In the genomic region with DNA sequence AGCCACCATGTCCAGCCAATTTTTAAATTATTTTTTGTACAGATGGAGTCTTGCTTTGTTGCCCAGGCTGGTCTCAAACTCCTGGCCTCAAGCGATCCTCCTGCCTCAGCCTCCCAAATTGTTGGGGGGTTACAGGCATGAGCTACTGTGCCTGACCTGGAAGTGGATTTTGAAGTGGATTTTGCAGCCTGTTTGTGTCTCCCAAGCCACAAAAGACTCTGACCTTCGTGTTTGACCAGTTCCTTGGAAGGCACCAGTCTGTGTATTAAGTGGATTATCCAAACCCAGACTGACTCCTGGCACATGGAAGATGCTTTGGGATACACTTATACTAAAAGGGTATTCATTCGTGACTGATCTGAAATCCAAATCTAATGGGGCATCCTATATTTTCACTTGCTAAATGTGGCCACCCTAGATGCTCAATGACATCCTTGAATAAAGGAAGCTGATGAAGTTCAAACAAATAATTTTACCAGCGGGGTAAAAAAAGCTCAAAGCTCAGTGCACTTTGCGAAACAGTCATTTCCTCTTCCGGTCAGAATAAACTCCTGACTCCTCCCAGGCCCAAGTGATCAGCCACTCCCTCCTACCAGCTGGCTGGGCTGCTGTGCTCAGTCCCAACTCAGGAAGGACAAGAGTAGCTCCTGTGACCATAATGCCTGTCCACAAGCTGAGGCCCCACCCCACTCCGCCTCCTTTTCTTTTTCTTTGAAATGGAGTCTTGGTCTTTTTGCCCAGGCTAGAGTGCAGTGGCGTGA, we compare ENCODE assay signal across 1 cellular context.
TF ChIP-seq lines count a peak whose summit lies in the region.

No MANE protein-coding gene starts in this region.

TF ChIP-seq in K562, 482 proteins besides CTCF, POLR2A, EP300 and RAD21 (continues in another document):
- peak; percentile 60; the same call in 1 of the 2 replicates for TF ChIP-seq SUPT5H (IDR thresholded peaks at IDR 0.05)
- TF ChIP-seq, protein P1, sequence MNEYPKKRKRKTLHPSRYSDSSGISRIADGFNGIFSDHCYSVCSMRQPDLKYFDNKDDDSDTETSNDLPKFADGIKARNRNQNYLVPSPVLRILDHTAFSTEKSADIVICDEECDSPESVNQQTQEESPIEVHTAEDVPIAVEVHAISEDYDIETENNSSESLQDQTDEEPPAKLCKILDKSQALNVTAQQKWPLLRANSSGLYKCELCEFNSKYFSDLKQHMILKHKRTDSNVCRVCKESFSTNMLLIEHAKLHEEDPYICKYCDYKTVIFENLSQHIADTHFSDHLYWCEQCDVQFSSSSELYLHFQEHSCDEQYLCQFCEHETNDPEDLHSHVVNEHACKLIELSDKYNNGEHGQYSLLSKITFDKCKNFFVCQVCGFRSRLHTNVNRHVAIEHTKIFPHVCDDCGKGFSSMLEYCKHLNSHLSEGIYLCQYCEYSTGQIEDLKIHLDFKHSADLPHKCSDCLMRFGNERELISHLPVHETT (CRISPR knock-in tag; conservative IDR thresholded peaks at IDR 0.05 in 1 of 2, IDR thresholded peaks at IDR 0.05 in 1 of 2) = peak in 1 of 2 experiments; percentile 24; a peak in 1 of 4 replicates
- TF ChIP-seq, protein P2, sequence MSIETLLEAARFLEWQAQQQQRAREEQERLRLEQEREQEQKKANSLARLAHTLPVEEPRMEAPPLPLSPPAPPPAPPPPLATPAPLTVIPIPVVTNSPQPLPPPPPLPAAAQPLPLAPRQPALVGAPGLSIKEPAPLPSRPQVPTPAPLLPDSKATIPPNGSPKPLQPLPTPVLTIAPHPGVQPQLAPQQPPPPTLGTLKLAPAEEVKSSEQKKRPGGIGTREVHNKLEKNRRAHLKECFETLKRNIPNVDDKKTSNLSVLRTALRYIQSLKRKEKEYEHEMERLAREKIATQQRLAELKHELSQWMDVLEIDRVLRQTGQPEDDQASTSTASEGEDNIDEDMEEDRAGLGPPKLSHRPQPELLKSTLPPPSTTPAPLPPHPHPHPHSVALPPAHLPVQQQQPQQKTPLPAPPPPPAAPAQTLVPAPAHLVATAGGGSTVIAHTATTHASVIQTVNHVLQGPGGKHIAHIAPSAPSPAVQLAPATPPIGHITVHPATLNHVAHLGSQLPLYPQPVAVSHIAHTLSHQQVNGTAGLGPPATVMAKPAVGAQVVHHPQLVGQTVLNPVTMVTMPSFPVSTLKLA (conservative IDR thresholded peaks at IDR 0.05) = peak in 1 of 2 experiments; percentile 46; a peak in 1 of 4 replicates
- TF ChIP-seq, protein P3, sequence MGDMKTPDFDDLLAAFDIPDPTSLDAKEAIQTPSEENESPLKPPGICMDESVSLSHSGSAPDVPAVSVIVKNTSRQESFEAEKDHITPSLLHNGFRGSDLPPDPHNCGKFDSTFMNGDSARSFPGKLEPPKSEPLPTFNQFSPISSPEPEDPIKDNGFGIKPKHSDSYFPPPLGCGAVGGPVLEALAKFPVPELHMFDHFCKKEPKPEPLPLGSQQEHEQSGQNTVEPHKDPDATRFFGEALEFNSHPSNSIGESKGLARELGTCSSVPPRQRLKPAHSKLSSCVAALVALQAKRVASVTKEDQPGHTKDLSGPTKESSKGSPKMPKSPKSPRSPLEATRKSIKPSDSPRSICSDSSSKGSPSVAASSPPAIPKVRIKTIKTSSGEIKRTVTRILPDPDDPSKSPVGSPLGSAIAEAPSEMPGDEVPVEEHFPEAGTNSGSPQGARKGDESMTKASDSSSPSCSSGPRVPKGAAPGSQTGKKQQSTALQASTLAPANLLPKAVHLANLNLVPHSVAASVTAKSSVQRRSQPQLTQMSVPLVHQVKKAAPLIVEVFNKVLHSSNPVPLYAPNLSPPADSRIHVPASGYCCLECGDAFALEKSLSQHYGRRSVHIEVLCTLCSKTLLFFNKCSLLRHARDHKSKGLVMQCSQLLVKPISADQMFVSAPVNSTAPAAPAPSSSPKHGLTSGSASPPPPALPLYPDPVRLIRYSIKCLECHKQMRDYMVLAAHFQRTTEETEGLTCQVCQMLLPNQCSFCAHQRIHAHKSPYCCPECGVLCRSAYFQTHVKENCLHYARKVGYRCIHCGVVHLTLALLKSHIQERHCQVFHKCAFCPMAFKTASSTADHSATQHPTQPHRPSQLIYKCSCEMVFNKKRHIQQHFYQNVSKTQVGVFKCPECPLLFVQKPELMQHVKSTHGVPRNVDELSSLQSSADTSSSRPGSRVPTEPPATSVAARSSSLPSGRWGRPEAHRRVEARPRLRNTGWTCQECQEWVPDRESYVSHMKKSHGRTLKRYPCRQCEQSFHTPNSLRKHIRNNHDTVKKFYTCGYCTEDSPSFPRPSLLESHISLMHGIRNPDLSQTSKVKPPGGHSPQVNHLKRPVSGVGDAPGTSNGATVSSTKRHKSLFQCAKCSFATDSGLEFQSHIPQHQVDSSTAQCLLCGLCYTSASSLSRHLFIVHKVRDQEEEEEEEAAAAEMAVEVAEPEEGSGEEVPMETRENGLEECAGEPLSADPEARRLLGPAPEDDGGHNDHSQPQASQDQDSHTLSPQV (IDR thresholded peaks at IDR 0.05) = peak; percentile 85
- TF ChIP-seq SRSF9 (IDR thresholded peaks at IDR 0.05; ENCODE audit: borderline replicate concordance, low read depth, low read length) = no peak
- TF ChIP-seq NFIC (IDR thresholded peaks at IDR 0.05) = no peak
- TF ChIP-seq, protein P4, sequence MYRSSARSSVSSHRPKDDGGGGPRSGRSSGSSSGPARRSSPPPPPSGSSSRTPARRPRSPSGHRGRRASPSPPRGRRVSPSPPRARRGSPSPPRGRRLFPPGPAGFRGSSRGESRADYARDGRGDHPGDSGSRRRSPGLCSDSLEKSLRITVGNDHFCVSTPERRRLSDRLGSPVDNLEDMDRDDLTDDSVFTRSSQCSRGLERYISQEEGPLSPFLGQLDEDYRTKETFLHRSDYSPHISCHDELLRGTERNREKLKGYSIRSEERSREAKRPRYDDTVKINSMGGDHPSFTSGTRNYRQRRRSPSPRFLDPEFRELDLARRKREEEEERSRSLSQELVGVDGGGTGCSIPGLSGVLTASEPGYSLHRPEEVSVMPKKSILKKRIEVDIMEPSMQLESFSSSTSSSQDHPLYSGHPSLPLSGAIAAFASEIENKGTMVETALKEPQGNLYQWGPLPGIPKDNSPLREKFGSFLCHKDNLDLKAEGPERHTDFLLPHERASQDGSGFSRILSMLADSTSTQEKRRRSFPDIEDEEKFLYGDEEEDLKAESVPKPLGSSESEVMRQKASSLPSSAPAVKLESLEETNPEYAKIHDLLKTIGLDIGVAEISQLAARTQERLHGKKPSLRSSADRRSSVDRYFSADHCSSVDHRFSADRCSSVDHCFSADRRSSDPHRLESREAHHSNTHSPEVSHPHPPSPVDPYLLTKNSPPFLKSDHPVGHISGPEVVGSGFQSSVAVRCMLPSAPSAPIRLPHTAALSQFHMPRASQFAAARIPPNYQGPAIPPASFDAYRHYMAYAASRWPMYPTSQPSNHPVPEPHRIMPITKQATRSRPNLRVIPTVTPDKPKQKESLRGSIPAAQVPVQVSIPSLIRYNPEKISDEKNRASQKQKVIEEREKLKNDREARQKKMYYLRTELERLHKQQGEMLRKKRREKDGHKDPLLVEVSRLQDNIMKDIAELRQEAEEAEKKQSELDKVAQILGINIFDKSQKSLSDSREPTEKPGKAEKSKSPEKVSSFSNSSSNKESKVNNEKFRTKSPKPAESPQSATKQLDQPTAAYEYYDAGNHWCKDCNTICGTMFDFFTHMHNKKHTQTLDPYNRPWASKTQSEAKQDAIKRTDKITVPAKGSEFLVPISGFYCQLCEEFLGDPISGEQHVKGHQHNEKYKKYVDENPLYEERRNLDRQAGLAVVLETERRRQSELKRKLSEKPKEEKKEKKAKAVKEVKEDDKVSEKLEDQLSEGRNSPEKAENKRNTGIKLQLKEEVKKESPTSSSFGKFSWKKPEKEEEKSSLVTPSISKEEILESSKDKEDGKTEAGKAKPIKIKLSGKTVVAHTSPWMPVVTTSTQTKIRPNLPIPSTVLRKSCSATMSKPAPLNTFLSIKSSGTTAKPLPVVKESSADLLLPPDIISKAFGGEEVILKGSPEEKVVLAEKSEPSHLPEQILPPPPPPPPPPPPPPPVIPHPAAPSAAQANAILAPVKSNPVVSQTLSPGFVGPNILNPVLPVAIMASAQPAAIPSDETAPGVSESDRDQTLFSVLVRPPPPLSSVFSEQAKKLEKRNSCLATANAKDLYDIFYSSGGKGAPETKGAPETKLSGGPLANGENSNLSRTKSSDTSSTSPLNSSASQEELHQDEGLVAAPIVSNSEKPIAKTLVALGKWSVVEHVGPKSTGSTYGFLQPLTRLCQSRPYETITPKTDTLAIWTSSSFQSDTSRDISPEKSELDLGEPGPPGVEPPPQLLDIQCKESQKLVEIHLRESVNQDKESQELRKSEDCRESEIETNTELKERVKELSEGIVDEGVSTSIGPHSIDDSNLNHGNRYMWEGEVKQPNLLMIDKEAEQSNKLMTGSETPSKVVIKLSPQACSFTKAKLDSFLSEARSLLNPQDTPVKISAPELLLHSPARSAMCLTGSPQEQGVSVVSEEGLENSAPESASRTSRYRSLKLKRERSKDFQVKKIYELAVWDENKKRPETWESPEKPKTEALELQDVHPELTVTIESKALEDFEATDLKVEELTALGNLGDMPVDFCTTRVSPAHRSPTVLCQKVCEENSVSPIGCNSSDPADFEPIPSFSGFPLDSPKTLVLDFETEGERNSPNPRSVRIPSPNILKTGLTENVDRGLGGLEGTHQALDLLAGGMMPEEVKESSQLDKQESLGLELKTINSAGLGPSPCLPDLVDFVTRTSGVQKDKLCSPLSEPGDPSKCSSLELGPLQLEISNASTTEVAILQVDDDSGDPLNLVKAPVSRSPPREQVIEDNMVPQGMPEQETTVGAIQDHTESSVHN (IDR thresholded peaks at IDR 0.05; ENCODE audit: borderline replicate concordance in 1 of 2, low read depth in 1 of 2) = peak in 1 of 2 experiments; percentile 35; a peak in 1 of 4 replicates
- TF ChIP-seq NFATC3 (IDR thresholded peaks at IDR 0.05) = no peak
- TF ChIP-seq CC2D1A (IDR thresholded peaks at IDR 0.05) = peak; percentile 19; the same call in 1 of the 2 replicates
- peak in 1 of 2 experiments; percentile 34; a peak in 1 of 4 replicates for TF ChIP-seq MAZ (CRISPR knock-in tag; conservative IDR thresholded peaks at IDR 0.05 in 1 of 2, IDR thresholded peaks at IDR 0.05 in 1 of 2)
- no peak for TF ChIP-seq CEBPG (CRISPR knock-in tag; IDR thresholded peaks at IDR 0.05)
- TF ChIP-seq CEBPG (tag; conservative IDR thresholded peaks at IDR 0.05 in 1 of 2, IDR thresholded peaks at IDR 0.05 in 1 of 2) = peak in 1 of 2 experiments; percentile 55; a peak in 2 of 4 replicates
- TF ChIP-seq, protein P5, sequence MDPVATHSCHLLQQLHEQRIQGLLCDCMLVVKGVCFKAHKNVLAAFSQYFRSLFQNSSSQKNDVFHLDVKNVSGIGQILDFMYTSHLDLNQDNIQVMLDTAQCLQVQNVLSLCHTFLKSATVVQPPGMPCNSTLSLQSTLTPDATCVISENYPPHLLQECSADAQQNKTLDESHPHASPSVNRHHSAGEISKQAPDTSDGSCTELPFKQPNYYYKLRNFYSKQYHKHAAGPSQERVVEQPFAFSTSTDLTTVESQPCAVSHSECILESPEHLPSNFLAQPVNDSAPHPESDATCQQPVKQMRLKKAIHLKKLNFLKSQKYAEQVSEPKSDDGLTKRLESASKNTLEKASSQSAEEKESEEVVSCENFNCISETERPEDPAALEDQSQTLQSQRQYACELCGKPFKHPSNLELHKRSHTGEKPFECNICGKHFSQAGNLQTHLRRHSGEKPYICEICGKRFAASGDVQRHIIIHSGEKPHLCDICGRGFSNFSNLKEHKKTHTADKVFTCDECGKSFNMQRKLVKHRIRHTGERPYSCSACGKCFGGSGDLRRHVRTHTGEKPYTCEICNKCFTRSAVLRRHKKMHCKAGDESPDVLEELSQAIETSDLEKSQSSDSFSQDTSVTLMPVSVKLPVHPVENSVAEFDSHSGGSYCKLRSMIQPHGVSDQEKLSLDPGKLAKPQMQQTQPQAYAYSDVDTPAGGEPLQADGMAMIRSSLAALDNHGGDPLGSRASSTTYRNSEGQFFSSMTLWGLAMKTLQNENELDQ (CRISPR knock-in tag; IDR thresholded peaks at IDR 0.05; ENCODE audit: borderline replicate concordance) = 0 out of 2 replicates have a peak, but pooled peaks have one; percentile 56
- no peak for TF ChIP-seq NR2C1 (IDR thresholded peaks at IDR 0.05)
- peak; percentile 35; the same call in 1 of the 2 replicates for TF ChIP-seq NR2C1 (tag; IDR thresholded peaks at IDR 0.05)
- TF ChIP-seq GABPB1 (CRISPR knock-in tag; IDR thresholded peaks at IDR 0.05) = peak; percentile 66; the same call in 1 of the 2 replicates
- peak in 1 of 2 experiments; percentile 51; a peak in 2 of 4 replicates for TF ChIP-seq FOXK2 (conservative IDR thresholded peaks at IDR 0.05 in 1 of 2, IDR thresholded peaks at IDR 0.05 in 1 of 2; ENCODE audit: low read depth in 2 of 2)
- peak in 1 of 2 experiments; percentile 34; a peak in 1 of 4 replicates for TF ChIP-seq RCOR1 (IDR thresholded peaks at IDR 0.05; ENCODE audit: borderline replicate concordance in 1 of 2, low read depth in 2 of 2, low read length in 2 of 2)
- peak; percentile 23; the same call in 1 of the 2 replicates for TF ChIP-seq EHMT2 (IDR thresholded peaks at IDR 0.05)
- no peak for TF ChIP-seq ZNF282 (CRISPR knock-in tag; IDR thresholded peaks at IDR 0.05)
- TF ChIP-seq GABPA (tag; conservative IDR thresholded peaks at IDR 0.05; ENCODE audit: low read depth) = peak; percentile 91
- TF ChIP-seq L3MBTL2 (IDR thresholded peaks at IDR 0.05) = peak; percentile 78
- 0 out of 2 replicates have a peak, but pooled peaks have one; percentile 16 for TF ChIP-seq RBFOX2 (IDR thresholded peaks at IDR 0.05; ENCODE audit: low read depth, low read length)
- TF ChIP-seq, protein P6, sequence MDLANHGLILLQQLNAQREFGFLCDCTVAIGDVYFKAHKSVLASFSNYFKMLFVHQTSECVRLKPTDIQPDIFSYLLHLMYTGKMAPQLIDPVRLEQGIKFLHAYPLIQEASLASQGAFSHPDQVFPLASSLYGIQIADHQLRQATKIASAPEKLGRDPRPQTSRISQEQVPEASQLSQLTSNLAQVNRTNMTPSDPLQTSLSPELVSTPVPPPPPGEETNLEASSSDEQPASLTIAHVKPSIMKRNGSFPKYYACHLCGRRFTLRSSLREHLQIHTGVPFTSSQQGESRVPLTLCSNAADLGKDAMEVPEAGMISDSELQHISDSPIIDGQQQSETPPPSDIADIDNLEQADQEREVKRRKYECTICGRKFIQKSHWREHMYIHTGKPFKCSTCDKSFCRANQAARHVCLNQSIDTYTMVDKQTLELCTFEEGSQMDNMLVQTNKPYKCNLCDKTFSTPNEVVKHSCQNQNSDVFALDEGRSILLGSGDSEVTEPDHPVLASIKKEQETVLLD (IDR thresholded peaks at IDR 0.05) = 0 out of 2 replicates have a peak, but pooled peaks have one; percentile 51
- peak; percentile 52 for TF ChIP-seq TAF9B (IDR thresholded peaks at IDR 0.05; ENCODE audit: partially characterized antibody)
- no peak for TF ChIP-seq NR2C2 (CRISPR knock-in tag; IDR thresholded peaks at IDR 0.05)
- TF ChIP-seq NR2C2 (tag; IDR thresholded peaks at IDR 0.05) = peak; percentile 85
- TF ChIP-seq, protein P7, sequence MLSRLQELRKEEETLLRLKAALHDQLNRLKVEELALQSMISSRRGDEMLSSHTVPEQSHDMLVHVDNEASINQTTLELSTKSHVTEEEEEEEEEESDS (CRISPR knock-in tag; IDR thresholded peaks at IDR 0.05) = no peak
- 0 out of 2 replicates have a peak, but pooled peaks have one; percentile 44 for TF ChIP-seq ZNF175 (CRISPR knock-in tag; IDR thresholded peaks at IDR 0.05; ENCODE audit: low read depth)
- TF ChIP-seq, protein P8, sequence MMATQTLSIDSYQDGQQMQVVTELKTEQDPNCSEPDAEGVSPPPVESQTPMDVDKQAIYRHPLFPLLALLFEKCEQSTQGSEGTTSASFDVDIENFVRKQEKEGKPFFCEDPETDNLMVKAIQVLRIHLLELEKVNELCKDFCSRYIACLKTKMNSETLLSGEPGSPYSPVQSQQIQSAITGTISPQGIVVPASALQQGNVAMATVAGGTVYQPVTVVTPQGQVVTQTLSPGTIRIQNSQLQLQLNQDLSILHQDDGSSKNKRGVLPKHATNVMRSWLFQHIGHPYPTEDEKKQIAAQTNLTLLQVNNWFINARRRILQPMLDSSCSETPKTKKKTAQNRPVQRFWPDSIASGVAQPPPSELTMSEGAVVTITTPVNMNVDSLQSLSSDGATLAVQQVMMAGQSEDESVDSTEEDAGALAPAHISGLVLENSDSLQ (IDR thresholded peaks at IDR 0.05) = peak; percentile 32
- peak in 1 of 2 experiments; percentile 49; a peak in 2 of 4 replicates for TF ChIP-seq NRF1 (conservative IDR thresholded peaks at IDR 0.05 in 1 of 2, IDR thresholded peaks at IDR 0.05 in 1 of 2)
- TF ChIP-seq HDAC8 (tag; IDR thresholded peaks at IDR 0.05) = no peak
